ENCODE assay signal across 8 cellular contexts in the genomic region with DNA sequence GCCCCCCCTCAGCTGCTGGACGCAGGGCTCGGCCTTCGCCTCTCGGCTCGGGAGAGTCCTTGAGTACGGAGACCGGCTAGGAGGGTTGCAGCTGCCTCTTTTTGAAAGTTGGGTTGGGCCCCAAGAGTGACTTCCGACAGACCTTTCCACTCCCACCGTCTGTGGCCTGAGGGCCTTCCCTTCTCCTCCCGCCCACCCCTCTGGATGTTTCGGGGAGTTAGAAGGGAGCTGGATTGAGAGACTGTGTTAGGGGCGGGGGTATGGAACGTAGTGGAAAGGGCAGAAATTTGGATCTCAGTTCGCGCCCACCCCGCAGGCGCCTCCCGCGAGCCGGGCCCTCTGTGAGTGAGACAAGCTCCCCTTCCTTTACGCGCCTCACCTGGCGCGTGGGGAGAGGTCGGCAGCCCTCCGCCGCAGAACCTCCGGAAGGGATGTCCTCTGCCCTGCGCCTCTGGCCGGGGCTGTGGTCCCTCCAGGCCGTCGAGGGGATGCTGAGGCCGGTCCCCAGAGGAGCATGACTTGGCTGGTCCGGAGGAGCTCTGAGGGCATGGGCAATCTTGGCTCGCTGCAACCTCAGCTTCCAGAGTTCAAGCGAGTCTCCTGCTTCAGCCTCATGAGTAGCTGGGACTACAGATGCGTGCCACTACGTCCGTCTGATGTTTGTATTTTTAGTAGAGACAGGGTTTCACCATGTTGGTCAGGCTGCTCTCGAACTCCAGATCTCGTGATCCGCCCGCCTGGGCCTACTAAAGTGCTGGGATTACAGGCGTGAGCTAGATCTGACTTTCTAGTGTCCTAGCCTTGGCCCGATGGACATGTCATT. TPM values are rescaled to one million over a fixed set of nuclear protein-coding genes. Genes with fewer than 3 reads are reported as not detected.
A peak's percentile ranks its signal among the peaks of the same experiment; 100 is the strongest.
DNase-seq lines count a peak whose midpoint lies in the region; ATAC-seq and TF ChIP-seq lines count a peak whose summit lies in the region.

No MANE protein-coding gene starts in this region.

- no peaks in the 10 kb centered on the region for H3K9me2 ChIP-seq in neural cell (ENCODE audit: insufficient read depth, low read length)

- H3K36me3 ChIP-seq in DND-41 (ENCODE audit: insufficient read depth, low read length) (peaks cover 42% of the 10 kb centered on the region), MG63 (peaks cover 39% of the 10 kb centered on the region), esophagus squamous epithelium (peaks cover 0 to 29% (median 0%) of the 10 kb centered on the region in 3 donors), neural cell (ENCODE audit: insufficient read depth, low read length) (no peaks in the 10 kb centered on the region)

- H3K4me1 ChIP-seq in DND-41 (ENCODE audit: insufficient read depth, low read length), result peaks cover 57% of the 10 kb centered on the region
- peaks cover 35 to 60% (median 43%) of the 10 kb centered on the region in 3 donors for H3K4me1 ChIP-seq in esophagus squamous epithelium

- H3K4me2 ChIP-seq in DND-41 (ENCODE audit: insufficient read depth, low read length) (peak overlapping the region; percentile 96), neural cell (ENCODE audit: low read length) (peak overlapping the region; percentile 73)

- no peaks in the 10 kb centered on the region for H3K9me3 Mint-ChIP-seq in type B pancreatic cell

- no peaks in the 10 kb centered on the region for H3F3A ChIP-seq in neural cell (ENCODE audit: insufficient read depth, low read length, poor library complexity, severe bottlenecking)

- H3K9ac ChIP-seq in DND-41 (ENCODE audit: low read depth, low read length) (peak overlapping the region; percentile 96), neural cell (ENCODE audit: low read length) (peak overlapping the region; percentile 83)

- H3K27me3 Mint-ChIP-seq in type B pancreatic cell, result no peaks in the 10 kb centered on the region

- peak; percentile 55 for DNase-seq in DND-41
- peak; percentile 12 for DNase-seq in MG63
- DNase-seq in activated CD8-positive, alpha-beta memory T cell treated with anti-CD3 and anti-CD28 coated beads, Interleukin-2, amount 50 U/mL, for 48 hours, result peak; percentile 76
- DNase-seq in esophagus squamous epithelium (lab: John Stamatoyannopoulos, UW), result no peak
- no peak for DNase-seq in type B pancreatic cell (ENCODE audit: extremely low spot score, unreplicated experiment)
- no peak for DNase-seq in NCI-H2029 treated with DMSO at 0.1 percent for 48 hours (lab: John Stamatoyannopoulos, UW)

- peak overlapping the region; percentile 95 for H3K27ac ChIP-seq in DND-41 (ENCODE audit: low read length)
- H3K27ac ChIP-seq in esophagus squamous epithelium, result peak overlapping the region; percentile 96 to 99 (median 98)
- peak overlapping the region; percentile 42 for H3K27ac ChIP-seq in neural cell (ENCODE audit: low read length)

- peak overlapping the region; percentile 75 to 89 for H3K4me3 ChIP-seq in DND-41 (ENCODE audit: low read depth in 1 of 2, low read length in 2 of 2)
- H3K4me3 ChIP-seq in MG63, result peak overlapping the region; percentile 75
- H3K4me3 ChIP-seq in esophagus squamous epithelium, result peak overlapping the region; percentile 82 to 97 (median 94)
- peak overlapping the region; percentile 93 for H3K4me3 ChIP-seq in neural cell (ENCODE audit: low read length)

- H4K20me1 ChIP-seq in DND-41 (ENCODE audit: insufficient read depth, low read length) (peaks cover 22% of the 10 kb centered on the region), neural cell (ENCODE audit: insufficient read depth) (no peaks in the 10 kb centered on the region)

- TF ChIP-seq CTCF in DND-41 (IDR thresholded peaks at IDR 0.05; ENCODE audit: borderline replicate concordance, extremely low read depth, low read length, poor library complexity, severe bottlenecking) (no peak), esophagus squamous epithelium (IDR thresholded peaks at IDR 0.05) (no peak), neural cell (IDR thresholded peaks at IDR 0.05; ENCODE audit: poor library complexity, severe bottlenecking) (no peak), type B pancreatic cell (conservative IDR thresholded peaks at IDR 0.05) (no peak)

- no peak for TF ChIP-seq EP300 in neural cell (conservative IDR thresholded peaks at IDR 0.05; ENCODE audit: poor library complexity, severe bottlenecking)

- peak overlapping the region; percentile 88 for H3K27ac Mint-ChIP-seq in type B pancreatic cell

- TF ChIP-seq POLR2A in esophagus squamous epithelium (IDR thresholded peaks at IDR 0.05), result no peak

- H3K4me3 Mint-ChIP-seq in type B pancreatic cell, result peak overlapping the region; percentile 90

- peak overlapping the region; percentile 90 for H2AFZ ChIP-seq in DND-41 (ENCODE audit: low read depth, low read length)
- H2AFZ ChIP-seq in neural cell (ENCODE audit: low read depth, low read length), result peak overlapping the region; percentile 56

- H3K9me3 ChIP-seq in DND-41 (ENCODE audit: insufficient read depth, low read length, severe bottlenecking) (no peaks in the 10 kb centered on the region), MG63 (no peaks in the 10 kb centered on the region), esophagus squamous epithelium (no peaks in the 10 kb centered on the region), neural cell (ENCODE audit: low read length) (no peaks in the 10 kb centered on the region)

- peaks cover 25% of the 10 kb centered on the region for H3K36me3 Mint-ChIP-seq in type B pancreatic cell

- no peak for TF ChIP-seq RAD21 in neural cell (conservative IDR thresholded peaks at IDR 0.05)

- ATAC-seq in DND-41 (ENCODE audit: insufficient read depth, low read depth) (peak; percentile 38), GM21529 (IDR thresholded peaks at IDR 0.05; ENCODE audit: unreplicated experiment) (peak; percentile 34)

- H3K79me2 ChIP-seq in DND-41 (ENCODE audit: insufficient read depth, low read length) (peaks cover 55% of the 10 kb centered on the region), neural cell (replicated peaks; ENCODE audit: insufficient read depth, low read length) (no peaks in the 10 kb centered on the region)

- H3K4me1 Mint-ChIP-seq in type B pancreatic cell (ENCODE audit: unreplicated experiment), result peaks cover 44% of the 10 kb centered on the region

- intact Hi-C loops in esophagus squamous epithelium (cut with DNase I), result no loop called here

- no peaks in the 10 kb centered on the region for H3K27me3 ChIP-seq in DND-41 (ENCODE audit: insufficient read depth, low read length, poor library complexity)
- no peaks in the 10 kb centered on the region for H3K27me3 ChIP-seq in MG63
- H3K27me3 ChIP-seq in esophagus squamous epithelium, result no peaks in the 10 kb centered on the region
- H3K27me3 ChIP-seq in neural cell (ENCODE audit: insufficient read depth, low read depth, low read length), result no peaks in the 10 kb centered on the region

- WGBS in esophagus squamous epithelium, 2 donors, result 20 to 31% methylated on average over 10 to 23 of the region's 45 CpGs

TF ChIP-seq in neural cell, 6 proteins besides CTCF, POLR2A, EP300 and RAD21:
- no peak for TF ChIP-seq POLR2AphosphoS5 (IDR thresholded peaks at IDR 0.05)
- TF ChIP-seq, protein P1, sequence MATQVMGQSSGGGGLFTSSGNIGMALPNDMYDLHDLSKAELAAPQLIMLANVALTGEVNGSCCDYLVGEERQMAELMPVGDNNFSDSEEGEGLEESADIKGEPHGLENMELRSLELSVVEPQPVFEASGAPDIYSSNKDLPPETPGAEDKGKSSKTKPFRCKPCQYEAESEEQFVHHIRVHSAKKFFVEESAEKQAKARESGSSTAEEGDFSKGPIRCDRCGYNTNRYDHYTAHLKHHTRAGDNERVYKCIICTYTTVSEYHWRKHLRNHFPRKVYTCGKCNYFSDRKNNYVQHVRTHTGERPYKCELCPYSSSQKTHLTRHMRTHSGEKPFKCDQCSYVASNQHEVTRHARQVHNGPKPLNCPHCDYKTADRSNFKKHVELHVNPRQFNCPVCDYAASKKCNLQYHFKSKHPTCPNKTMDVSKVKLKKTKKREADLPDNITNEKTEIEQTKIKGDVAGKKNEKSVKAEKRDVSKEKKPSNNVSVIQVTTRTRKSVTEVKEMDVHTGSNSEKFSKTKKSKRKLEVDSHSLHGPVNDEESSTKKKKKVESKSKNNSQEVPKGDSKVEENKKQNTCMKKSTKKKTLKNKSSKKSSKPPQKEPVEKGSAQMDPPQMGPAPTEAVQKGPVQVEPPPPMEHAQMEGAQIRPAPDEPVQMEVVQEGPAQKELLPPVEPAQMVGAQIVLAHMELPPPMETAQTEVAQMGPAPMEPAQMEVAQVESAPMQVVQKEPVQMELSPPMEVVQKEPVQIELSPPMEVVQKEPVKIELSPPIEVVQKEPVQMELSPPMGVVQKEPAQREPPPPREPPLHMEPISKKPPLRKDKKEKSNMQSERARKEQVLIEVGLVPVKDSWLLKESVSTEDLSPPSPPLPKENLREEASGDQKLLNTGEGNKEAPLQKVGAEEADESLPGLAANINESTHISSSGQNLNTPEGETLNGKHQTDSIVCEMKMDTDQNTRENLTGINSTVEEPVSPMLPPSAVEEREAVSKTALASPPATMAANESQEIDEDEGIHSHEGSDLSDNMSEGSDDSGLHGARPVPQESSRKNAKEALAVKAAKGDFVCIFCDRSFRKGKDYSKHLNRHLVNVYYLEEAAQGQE (IDR thresholded peaks at IDR 0.05; ENCODE audit: borderline replicate concordance), result no peak
- no peak for TF ChIP-seq MXI1 (conservative IDR thresholded peaks at IDR 0.05; ENCODE audit: poor library complexity, severe bottlenecking)
- no peak for TF ChIP-seq TAF1 (IDR thresholded peaks at IDR 0.05; ENCODE audit: low read depth)
- no peak for TF ChIP-seq SMC3 (conservative IDR thresholded peaks at IDR 0.05; ENCODE audit: poor library complexity)
- no peak for TF ChIP-seq EZH2 (IDR thresholded peaks at IDR 0.05; ENCODE audit: borderline replicate concordance, insufficient read depth, low read length, poor library complexity, severe bottlenecking)

RNA-seq across cellular contexts. Expression of a gene that starts 15.9 kb away (rescaled TPM):
- total RNA-seq in MG63 (2014; rRNA removed; shearing (Covaris generic); ENCODE audit: low replicate concordance), result 27.7 and 59.8 TPM in 2 replicates
- total RNA-seq in esophagus squamous epithelium (10 to 100 TPM in 1 of 4 donors, 1 to 10 TPM in 3; 3.2 to 15.1 (median 8.7) TPM), type B pancreatic cell (ENCODE audit: low replicate concordance) (8.7 and 13.1 TPM in 2 replicates)
- 17.4 and 27.1 TPM in 2 replicates for polyA plus RNA-seq in neural cell
- 6.3 and 11.6 TPM in 2 replicates for polyA minus RNA-seq in neural cell

Comparison
In these comparisons a context has a peak if more than half of its experiments do, and no peak if none do; other contexts are left out.
1. DNase-seq: peak in DND-41 (single experiment), MG63 (single experiment) and activated CD8-positive, alpha-beta memory T cell treated with anti-CD3 and anti-CD28 coated beads, Interleukin-2, amount 50 U/mL, for 48 hours (single experiment); none in esophagus squamous epithelium (single experiment), type B pancreatic cell (single experiment) and NCI-H2029 treated with DMSO at 0.1 percent for 48 hours (single experiment).
2. H3K27ac ChIP-seq: peak in every context shown above with its lines; median percentile 98 in esophagus squamous epithelium; 95 in DND-41; 42 in neural cell.
3. Peak in every context shown above with its lines, with median percentiles within 50 percentile points of each other: H3K4me3 ChIP-seq.